5 cellular contexts compared by ENCODE assay signal in genomic region chr16:7526736-7527135, GRCh38.
"Had no signal": no experiment of that assay in that cellular context is flagged by ENCODE, and none has a peak within 500 bp of the region (broad histone marks: within the 10 kb centered on the region; RNA-seq: fewer than 3 reads in every experiment).

No MANE protein-coding gene starts in this region.

- H3K36me3 Mint-ChIP-seq: IgD-negative memory B cell had no signal

- H3K4me3 ChIP-seq: K562 had no signal

- H3K27me3 Mint-ChIP-seq: IgD-negative memory B cell had no signal

- H3K27ac Mint-ChIP-seq: IgD-negative memory B cell had no signal

- H3K4me3 Mint-ChIP-seq: IgD-negative memory B cell had no signal

- H3K4me1 Mint-ChIP-seq: IgD-negative memory B cell had no signal

- H3K27ac ChIP-seq: HL-60 had no signal

- DNase-seq: IMR-90, KBM-7 had no signal
